9 cellular contexts compared by ENCODE assay signal in the genomic region with DNA sequence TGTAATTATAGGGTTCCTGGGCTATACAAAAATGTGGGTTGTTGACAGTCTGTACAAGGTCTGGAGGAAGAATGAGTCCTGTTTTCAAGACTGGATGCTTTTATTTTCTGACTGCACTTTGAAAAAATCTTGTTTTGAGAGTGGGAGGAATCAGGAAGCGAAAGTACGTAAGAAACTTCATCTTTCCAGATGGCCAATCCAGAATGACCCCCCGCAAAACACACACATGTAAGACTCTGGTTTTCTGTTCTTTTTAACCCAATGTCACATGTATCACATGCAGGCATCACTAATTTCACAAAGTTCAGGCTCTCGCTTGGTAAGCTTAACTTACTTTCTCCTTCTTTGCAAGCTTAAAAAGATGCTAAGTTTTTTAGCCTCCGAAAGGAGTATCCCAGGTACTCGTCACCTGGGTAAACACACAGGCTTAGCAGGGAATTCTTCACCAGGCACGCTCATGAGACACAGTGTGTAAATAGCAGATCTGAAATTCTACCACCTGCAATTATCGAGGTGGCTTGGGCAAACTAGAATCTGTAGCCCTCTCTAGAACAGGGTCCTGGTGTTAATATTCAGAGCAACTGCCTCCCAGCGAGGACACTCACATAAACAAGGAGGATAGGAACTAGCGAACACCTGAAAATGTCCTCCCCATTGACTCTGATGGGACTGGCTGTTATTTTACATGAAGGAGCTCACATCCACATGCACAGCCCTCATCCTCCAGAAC.
DNase-seq lines count a peak whose midpoint lies in the region; ATAC-seq and TF ChIP-seq lines count a peak whose summit lies in the region.
"Had no signal": no experiment of that assay in that cellular context is flagged by ENCODE, and none has a peak within 500 bp of the region (broad histone marks: within the 10 kb centered on the region; RNA-seq: fewer than 3 reads in every experiment).

No MANE protein-coding gene starts in this region.

- H3K79me2 ChIP-seq in HCT116 (ENCODE audit: insufficient read depth, low read length) (no peaks in the 10 kb centered on the region; the same call in 1 of the 2 replicates), MM.1S (ENCODE audit: low read length) (no peaks in the 10 kb centered on the region)

- H4K20me1 ChIP-seq in HCT116 (ENCODE audit: insufficient read depth) (no peaks in the 10 kb centered on the region), MM.1S (ENCODE audit: insufficient read depth, low read length) (no peaks in the 10 kb centered on the region)

- intact Hi-C loops in HCT116 (cut with micrococcal nuclease) = loop anchor here (2.0 kb wide), 1 partner anchor 104 kb away; no protein-coding TSS in a partner anchor
- intact Hi-C loops in prostate gland (cut with DNase I) = no loop called here

- no peak for TF ChIP-seq RAD21 in HCT116 (IDR thresholded peaks at IDR 0.05; ENCODE audit: low read depth)

- peaks cover 4 to 11% of the 10 kb centered on the region in 2 experiments; a peak in 3 of 4 replicates for H3K4me1 ChIP-seq in HCT116 (ENCODE audit: control insufficient read depth in 1 of 2, insufficient read depth in 2 of 2, low read length in 2 of 2)
- peaks cover 10% of the 10 kb centered on the region for H3K4me1 ChIP-seq in MM.1S (ENCODE audit: low read length)
- H3K4me1 ChIP-seq in prostate gland (replicated peaks) = no peaks in the 10 kb centered on the region

- peaks cover 6% of the 10 kb centered on the region for H3K36me3 Mint-ChIP-seq in progenitor cell of endocrine pancreas (ENCODE audit: insufficient read depth)

- no peaks in the 10 kb centered on the region for H3K9me3 Mint-ChIP-seq in progenitor cell of endocrine pancreas (ENCODE audit: low read depth)
- H3K9me3 Mint-ChIP-seq: neural crest cell had no signal

- H2AFZ ChIP-seq in HCT116 (ENCODE audit: low read depth, low read length, poor library complexity, severe bottlenecking) = no peak overlapping the region
- peak overlapping the region; percentile 53 for H2AFZ ChIP-seq in MM.1S (ENCODE audit: low read length)

- H3K9ac ChIP-seq in HCT116 (ENCODE audit: low read length) = no peak overlapping the region
- H3K9ac ChIP-seq in MM.1S (ENCODE audit: low read length) = peak overlapping the region; percentile 56

- H3K4me3 ChIP-seq in HCT116 (replicated peaks in 1 of 2; ENCODE audit: low read depth in 1 of 2, low read length in 2 of 2) (no peak overlapping the region), MM.1S (ENCODE audit: low read length) (peak overlapping the region; percentile 52), prostate gland (no peak overlapping the region), foreskin fibroblast (ENCODE audit: low read depth in 1 of 2, low read length in 2 of 2) (no peak overlapping the region)

- H3K4me1 Mint-ChIP-seq in progenitor cell of endocrine pancreas (ENCODE audit: low read depth) = peaks cover 19% of the 10 kb centered on the region

- CTCF ChIA-PET in HCT116 (lab: Charles Lee) = interaction anchor here (0.6 to 2.7 kb wide), 19 partner anchors 8 to 136 kb away, joined by 3 to 9 read pairs (median 4); no protein-coding TSS in a partner anchor

- H3K9me3 ChIP-seq in HCT116 (ENCODE audit: control insufficient read depth in 1 of 2, insufficient read depth in 1 of 2, low read depth in 1 of 2, low read length in 2 of 2) (no peaks in the 10 kb centered on the region), MM.1S (replicated peaks; ENCODE audit: insufficient read depth, low read length) (no peaks in the 10 kb centered on the region), prostate gland (no peaks in the 10 kb centered on the region)

- ATAC-seq in HCT116 (no peak), omental fat pad (ENCODE audit: low FRiP score) (no peak)

- POLR2A ChIA-PET in HCT116 (lab: Charles Lee) = interaction anchor here (0.9 kb wide), 1 partner anchor 9 kb away, joined by 3 read pairs; no protein-coding TSS in a partner anchor

- RAD21 ChIA-PET in HCT116 (lab: Charles Lee; ENCODE audit: low non-redundant PET in 1 of 2, low total read pairs in 2 of 2, uncharacterized antibody in 2 of 2, unreplicated experiment in 2 of 2) = no interaction called here

- no peak overlapping the region for H3K4me3 Mint-ChIP-seq in progenitor cell of endocrine pancreas (ENCODE audit: low read depth)
- H3K4me3 Mint-ChIP-seq: neural crest cell had no signal

- H3K27me3 Mint-ChIP-seq in progenitor cell of endocrine pancreas = no peaks in the 10 kb centered on the region

- no peaks in the 10 kb centered on the region for H3K27me3 ChIP-seq in HCT116 (ENCODE audit: insufficient read depth, low read length)
- H3K27me3 ChIP-seq in MM.1S (replicated peaks; ENCODE audit: insufficient read depth, low read length) = no peaks in the 10 kb centered on the region
- no peaks in the 10 kb centered on the region for H3K27me3 ChIP-seq in prostate gland (replicated peaks; ENCODE audit: insufficient read depth)

- peak; percentile 2 for DNase-seq in activated effector memory CD4-positive, alpha-beta T cell treated with anti-CD3 and anti-CD28 coated beads, Interleukin-2, amount 50 U/mL, for 16 hours
- DNase-seq in activated effector memory CD4-positive, alpha-beta T cell treated with Interleukin-2 at 50 U/mL for 16 hours = no peak
- DNase-seq in HCT116 (ENCODE audit: low read depth, low spot score) (no peak), MM.1S (peak; percentile 55), progenitor cell of endocrine pancreas (ENCODE audit: low spot score, unreplicated experiment) (no peak), omental fat pad (ENCODE audit: low spot score) (no peak), prostate gland (ENCODE audit: low spot score) (no peak), foreskin fibroblast (no peak)

- H3K4me2 ChIP-seq in HCT116 (ENCODE audit: low read length) = no peak overlapping the region
- peak overlapping the region; percentile 78 for H3K4me2 ChIP-seq in MM.1S (ENCODE audit: low read depth, low read length)

- peaks cover 20% of the 10 kb centered on the region for H3F3A ChIP-seq in MM.1S (ENCODE audit: insufficient read depth, low read length)

- no peak for TF ChIP-seq POLR2A in HCT116 (IDR thresholded peaks at IDR 0.05; ENCODE audit: borderline replicate concordance, extremely low read depth, insufficient read depth, insufficient read length)
- no peak for TF ChIP-seq POLR2A in prostate gland (IDR thresholded peaks at IDR 0.05)

- TF ChIP-seq CTCF in HCT116 (IDR thresholded peaks at IDR 0.05 in 2 of 3, conservative IDR thresholded peaks at IDR 0.05 in 1 of 3; ENCODE audit: borderline replicate concordance in 1 of 3, insufficient read depth in 1 of 3, low read depth in 2 of 3, low read length in 2 of 3) (no peak), MM.1S (IDR thresholded peaks at IDR 0.05; ENCODE audit: low read length) (no peak), progenitor cell of endocrine pancreas (IDR thresholded peaks at IDR 0.05; ENCODE audit: unreplicated experiment) (no peak), omental fat pad (IDR thresholded peaks at IDR 0.05) (no peak), prostate gland (IDR thresholded peaks at IDR 0.05) (no peak), foreskin fibroblast (IDR thresholded peaks at IDR 0.05; ENCODE audit: low read depth, low read length) (no peak)

- WGBS in prostate gland = 90% methylated on average over 10 of the region's 10 CpGs

- BruUV-seq in HCT116 (replicated peaks; lab: Mats Ljungman, UMichigan) = no TSS peak

- no peaks in the 10 kb centered on the region for H3K9me2 ChIP-seq in HCT116 (ENCODE audit: insufficient read depth)
- no peaks in the 10 kb centered on the region for H3K9me2 ChIP-seq in MM.1S (replicated peaks; ENCODE audit: insufficient read depth, low read length)

- peak overlapping the region; percentile 77 for H3K27ac Mint-ChIP-seq in progenitor cell of endocrine pancreas

- no peaks in the 10 kb centered on the region for H3K36me3 ChIP-seq in HCT116 (ENCODE audit: control insufficient read depth in 1 of 2, insufficient read depth in 2 of 2, low read length in 2 of 2)
- no peaks in the 10 kb centered on the region for H3K36me3 ChIP-seq in MM.1S (replicated peaks; ENCODE audit: insufficient read depth, low read length)
- H3K36me3 ChIP-seq in prostate gland = no peaks in the 10 kb centered on the region

- H3K27ac ChIP-seq in HCT116 (ENCODE audit: low read depth, low read length) = no peak overlapping the region
- H3K27ac ChIP-seq in MM.1S (ENCODE audit: low read length) = peak overlapping the region; percentile 78
- H3K27ac ChIP-seq in prostate gland = no peak overlapping the region

TF ChIP-seq in HCT116, 20 proteins besides CTCF, POLR2A, EP300 and RAD21:
- TF ChIP-seq JUND (IDR thresholded peaks at IDR 0.05) (no peak), SP1 (IDR thresholded peaks at IDR 0.05; ENCODE audit: low read depth) (0 out of 2 replicates have a peak, but pooled peaks have one; percentile 1), YY1 (IDR thresholded peaks at IDR 0.05; ENCODE audit: extremely low read depth, insufficient replicate concordance, low read depth, low read length) (no peak)
- TF ChIP-seq, protein P1, sequence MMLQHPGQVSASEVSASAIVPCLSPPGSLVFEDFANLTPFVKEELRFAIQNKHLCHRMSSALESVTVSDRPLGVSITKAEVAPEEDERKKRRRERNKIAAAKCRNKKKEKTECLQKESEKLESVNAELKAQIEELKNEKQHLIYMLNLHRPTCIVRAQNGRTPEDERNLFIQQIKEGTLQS (IDR thresholded peaks at IDR 0.05) = no peak

Comparison
In these comparisons a context has a peak if more than half of its experiments do, and no peak if none do; other contexts are left out.
1. DNase-seq: peak in activated effector memory CD4-positive, alpha-beta T cell treated with anti-CD3 and anti-CD28 coated beads, Interleukin-2, amount 50 U/mL, for 16 hours (single experiment) and MM.1S (single experiment); none in activated effector memory CD4-positive, alpha-beta T cell treated with Interleukin-2 at 50 U/mL for 16 hours (single experiment), HCT116 (single experiment), progenitor cell of endocrine pancreas (single experiment), omental fat pad (single experiment), prostate gland (single experiment) and foreskin fibroblast (0 of 2).